ENCODE assay signal across 8 cellular contexts in genomic region chr10:35355971-35356724, GRCh38. TPM values are rescaled to one million over a fixed set of nuclear protein-coding genes. Genes with fewer than 3 reads are reported as not detected.
DNase-seq lines count a peak whose midpoint lies in the region; ATAC-seq and TF ChIP-seq lines count a peak whose summit lies in the region.

No MANE protein-coding gene starts in this region.

- peak; percentile 60 for DNase-seq in stimulated activated CD4-positive, alpha-beta T cell treated with anti-CD3 and anti-CD28 coated beads, Interleukin-15, amount 100 ng/mL, for 24 hours
- no peak for DNase-seq in stimulated activated CD4-positive, alpha-beta T cell treated with anti-CD3 and anti-CD28 coated beads, Interleukin-4, amount 100 ng/mL, for 4 hours
- DNase-seq in activated naive CD4-positive, alpha-beta T cell treated with anti-CD3 and anti-CD28 coated beads, Interleukin-2, amount 10 ng/mL, durations not matched to agents 7 days and 5 days = no peak
- DNase-seq in DMS114 treated with DMSO at 0.1 percent for 48 hours (lab: John Stamatoyannopoulos, UW; ENCODE audit: unreplicated experiment) = no peak
- DNase-seq in left ventricle myocardium inferior = no peak
- no peak for DNase-seq in NCI-H748 treated with DMSO at 0.1 percent for 48 hours (lab: John Stamatoyannopoulos, UW)
- no peak for DNase-seq in iPS-NIHi11 (ENCODE audit: low spot score)

- no peaks in the 10 kb centered on the region for H3K36me3 ChIP-seq in left ventricle myocardium inferior

- H3K27ac ChIP-seq in left ventricle myocardium inferior (replicated peaks) = no peak overlapping the region

- ATAC-seq in HG02973 (IDR thresholded peaks at IDR 0.05; ENCODE audit: unreplicated experiment) = peak; percentile 64

- no peak for TF ChIP-seq CTCF in left ventricle myocardium inferior (IDR thresholded peaks at IDR 0.05; ENCODE audit: borderline replicate concordance)

- peaks cover 59% of the 10 kb centered on the region for H3K4me1 Mint-ChIP-seq in activated naive CD4-positive, alpha-beta T cell treated with anti-CD3 and anti-CD28 coated beads, Interleukin-2, amount 10 ng/mL, durations not matched to agents 7 days and 5 days

- intact Hi-C loops in left ventricle myocardium inferior (cut with micrococcal nuclease) = no loop called here

- peak overlapping the region; percentile 88 for H3K27ac Mint-ChIP-seq in activated naive CD4-positive, alpha-beta T cell treated with anti-CD3 and anti-CD28 coated beads, Interleukin-2, amount 10 ng/mL, durations not matched to agents 7 days and 5 days

- peaks cover 8% of the 10 kb centered on the region for H3K36me3 Mint-ChIP-seq in activated naive CD4-positive, alpha-beta T cell treated with anti-CD3 and anti-CD28 coated beads, Interleukin-2, amount 10 ng/mL, durations not matched to agents 7 days and 5 days

- H3K9me3 ChIP-seq in left ventricle myocardium inferior (replicated peaks) = no peaks in the 10 kb centered on the region

- H3K9me3 Mint-ChIP-seq in activated naive CD4-positive, alpha-beta T cell treated with anti-CD3 and anti-CD28 coated beads, Interleukin-2, amount 10 ng/mL, durations not matched to agents 7 days and 5 days = no peaks in the 10 kb centered on the region

- H3K4me3 Mint-ChIP-seq in activated naive CD4-positive, alpha-beta T cell treated with anti-CD3 and anti-CD28 coated beads, Interleukin-2, amount 10 ng/mL, durations not matched to agents 7 days and 5 days = peak overlapping the region; percentile 11

- CTCF ChIA-PET in activated naive CD4-positive, alpha-beta T cell treated with anti-CD3 and anti-CD28 coated beads, Interleukin-2, amount 10 ng/mL, durations not matched to agents 7 days and 5 days (lab: Charles Lee) = no interaction called here

- H3K27me3 Mint-ChIP-seq in activated naive CD4-positive, alpha-beta T cell treated with anti-CD3 and anti-CD28 coated beads, Interleukin-2, amount 10 ng/mL, durations not matched to agents 7 days and 5 days = no peaks in the 10 kb centered on the region

- H3K4me3 ChIP-seq in left ventricle myocardium inferior = no peak overlapping the region

- no peaks in the 10 kb centered on the region for H3K27me3 ChIP-seq in left ventricle myocardium inferior (ENCODE audit: low read depth)

- peaks cover 79% of the 10 kb centered on the region for H3K4me1 ChIP-seq in left ventricle myocardium inferior

RNA-seq across cellular contexts. Expression of gene CCNY, which starts 19.8 kb away (rescaled TPM):
- total RNA-seq in left ventricle myocardium inferior = 81.1 TPM
